ENCODE assay signal across 17 cellular contexts in the genomic region with DNA sequence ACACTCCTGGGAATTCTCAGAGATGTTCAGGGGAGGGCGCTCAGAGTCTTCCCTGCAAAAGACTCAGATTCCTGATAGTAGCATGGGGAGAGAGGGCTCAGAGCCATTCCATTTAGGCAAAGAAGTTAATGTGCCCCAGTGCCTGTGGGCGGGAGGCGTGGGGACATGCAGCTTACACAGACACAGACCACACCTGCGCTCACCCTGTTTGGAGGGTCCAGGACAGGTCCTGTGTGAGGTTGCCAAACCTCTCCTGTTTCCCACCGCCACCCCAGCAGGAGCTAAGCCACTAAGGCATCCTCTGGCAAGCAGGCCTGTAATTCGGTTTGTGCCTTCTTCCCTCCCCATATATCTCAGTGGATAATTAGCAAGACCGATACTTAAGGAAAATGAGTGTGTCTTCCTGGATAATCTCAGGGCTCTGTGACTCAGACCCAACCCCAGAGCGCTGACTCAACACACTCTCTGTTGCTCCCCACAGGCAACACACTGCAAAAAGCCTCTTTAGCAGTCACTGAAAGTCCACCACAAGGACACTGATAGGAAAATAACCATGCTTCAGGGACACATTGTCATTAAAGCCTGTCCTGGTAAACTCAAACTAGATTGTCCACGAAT.
A peak's percentile ranks its signal among the peaks of the same experiment; 100 is the strongest.
DNase-seq lines count a peak whose midpoint lies in the region; ATAC-seq and TF ChIP-seq lines count a peak whose summit lies in the region.
"Had no signal": no experiment of that assay in that cellular context is flagged by ENCODE, and none has a peak within 500 bp of the region (broad histone marks: within the 10 kb centered on the region; RNA-seq: fewer than 3 reads in every experiment).

No MANE protein-coding gene starts in this region.

- DNase-seq in AG08395 (ENCODE audit: low spot score) (peak; percentile 80), M059J (ENCODE audit: low read depth) (peak; percentile 85), brain microvascular endothelial cell (peak; percentile 43), islet precursor cell (peak; percentile 93), T-helper 17 cell (no peak), NK-92 (lab: John Stamatoyannopoulos, UW; ENCODE audit: unreplicated experiment) (no peak)
- DNase-seq in activated CD4-positive, alpha-beta T cell treated with anti-CD3 and anti-CD28 coated beads for 36 hours: no peak
- DNase-seq: activated CD4-positive, alpha-beta memory T cell treated with anti-CD3 and anti-CD28 coated beads for 36 hours; DMS79 treated with DMSO at 0.1 percent for 48 hours; dorsolateral prefrontal cortex; NCI-H1417; NCI-H774; retina; T-helper 1 cell had no signal

- TF ChIP-seq CTCF in brain microvascular endothelial cell (IDR thresholded peaks at IDR 0.05; ENCODE audit: low read depth, low read length, missing control alignments): no peak

- no peaks in the 10 kb centered on the region for H3K9me3 Mint-ChIP-seq in activated CD4-positive, alpha-beta T cell treated with anti-CD3 and anti-CD28 coated beads for 36 hours (ENCODE audit: low read depth)
- H3K9me3 Mint-ChIP-seq: activated CD4-positive, alpha-beta memory T cell treated with anti-CD3 and anti-CD28 coated beads for 36 hours; activated naive CD4-positive, alpha-beta T cell treated with anti-CD3 and anti-CD28 coated beads, Interleukin-2, amount 50 U/mL, for 24 hours had no signal

- H3K36me3 ChIP-seq in brain microvascular endothelial cell (replicated peaks): no peaks in the 10 kb centered on the region
- H3K36me3 ChIP-seq: thoracic aorta had no signal

- POLR2A ChIA-PET in activated CD4-positive, alpha-beta T cell treated with anti-CD3 and anti-CD28 coated beads for 36 hours (lab: Charles Lee): no interaction called here

- intact Hi-C loops in activated CD4-positive, alpha-beta T cell treated with anti-CD3 and anti-CD28 coated beads for 36 hours (cut with DNase I, micrococcal nuclease): no loop called here

- CTCF ChIA-PET in activated CD4-positive, alpha-beta T cell treated with anti-CD3 and anti-CD28 coated beads for 36 hours (lab: Charles Lee): no interaction called here

- no peak overlapping the region for H3K4me3 ChIP-seq in brain microvascular endothelial cell (ENCODE audit: low read depth, low read length)
- H3K4me3 ChIP-seq: dorsolateral prefrontal cortex, thoracic aorta had no signal

- no peaks in the 10 kb centered on the region for H3K36me3 Mint-ChIP-seq in activated CD4-positive, alpha-beta T cell treated with anti-CD3 and anti-CD28 coated beads for 36 hours (ENCODE audit: low read depth)
- H3K36me3 Mint-ChIP-seq in T-helper 17 cell (ENCODE audit: low read depth): no peaks in the 10 kb centered on the region
- H3K36me3 Mint-ChIP-seq: activated CD4-positive, alpha-beta memory T cell treated with anti-CD3 and anti-CD28 coated beads for 36 hours; activated naive CD4-positive, alpha-beta T cell treated with anti-CD3 and anti-CD28 coated beads, Interleukin-2, amount 50 U/mL, for 24 hours had no signal

- H3K27ac ChIP-seq in brain microvascular endothelial cell: no peak overlapping the region
- H3K27ac ChIP-seq: dorsolateral prefrontal cortex, thoracic aorta had no signal

- no peak overlapping the region for H3K27ac Mint-ChIP-seq in activated CD4-positive, alpha-beta T cell treated with anti-CD3 and anti-CD28 coated beads for 36 hours
- H3K27ac Mint-ChIP-seq in T-helper 17 cell: no peak overlapping the region
- H3K27ac Mint-ChIP-seq: activated CD4-positive, alpha-beta memory T cell treated with anti-CD3 and anti-CD28 coated beads for 36 hours; activated naive CD4-positive, alpha-beta T cell treated with anti-CD3 and anti-CD28 coated beads, Interleukin-2, amount 50 U/mL, for 24 hours had no signal

- no peak overlapping the region for H3K4me3 Mint-ChIP-seq in activated CD4-positive, alpha-beta T cell treated with anti-CD3 and anti-CD28 coated beads for 36 hours
- H3K4me3 Mint-ChIP-seq in T-helper 17 cell: no peak overlapping the region
- H3K4me3 Mint-ChIP-seq: activated CD4-positive, alpha-beta memory T cell treated with anti-CD3 and anti-CD28 coated beads for 36 hours; activated naive CD4-positive, alpha-beta T cell treated with anti-CD3 and anti-CD28 coated beads, Interleukin-2, amount 50 U/mL, for 24 hours had no signal

- H3K4me1 Mint-ChIP-seq in activated CD4-positive, alpha-beta T cell treated with anti-CD3 and anti-CD28 coated beads for 36 hours: no peaks in the 10 kb centered on the region
- peaks cover 5% of the 10 kb centered on the region for H3K4me1 Mint-ChIP-seq in T-helper 17 cell
- H3K4me1 Mint-ChIP-seq: activated naive CD4-positive, alpha-beta T cell treated with anti-CD3 and anti-CD28 coated beads, Interleukin-2, amount 50 U/mL, for 24 hours had no signal

- no peaks in the 10 kb centered on the region for H3K27me3 ChIP-seq in brain microvascular endothelial cell (replicated peaks)
- H3K27me3 ChIP-seq: dorsolateral prefrontal cortex had no signal

- in situ Hi-C loops in brain microvascular endothelial cell (cut with HindIII; ENCODE audit: low pct_ligation_motif_present, low sequenced_read_pairs): no loop called here

- ATAC-seq in GM19455 (IDR thresholded peaks at IDR 0.05; ENCODE audit: unreplicated experiment) (no peak), T-helper 17 cell (no peak)
- no peak for ATAC-seq in activated CD4-positive, alpha-beta T cell treated with anti-CD3 and anti-CD28 coated beads for 36 hours

- H3K27me3 Mint-ChIP-seq in activated CD4-positive, alpha-beta T cell treated with anti-CD3 and anti-CD28 coated beads for 36 hours: peaks cover 4% of the 10 kb centered on the region
- peaks cover 27% of the 10 kb centered on the region for H3K27me3 Mint-ChIP-seq in T-helper 17 cell

- no peaks in the 10 kb centered on the region for H3K9me3 ChIP-seq in T-helper 17 cell (ENCODE audit: control insufficient read depth, low read length, poor library complexity, severe bottlenecking)
- H3K9me3 ChIP-seq: thoracic aorta had no signal

Comparison
In these comparisons a context has a peak if more than half of its experiments do, and no peak if none do; other contexts are left out.
1. DNase-seq: peak in AG08395 (single experiment), M059J (single experiment), brain microvascular endothelial cell (single experiment) and islet precursor cell (single experiment); none in activated CD4-positive, alpha-beta T cell treated with anti-CD3 and anti-CD28 coated beads for 36 hours (single experiment), T-helper 17 cell (0 of 3) and NK-92 (single experiment).